22 cellular contexts compared by ENCODE assay signal in genomic region chr2:168543037-168543436, GRCh38.
A peak's percentile ranks its signal among the peaks of the same experiment; 100 is the strongest.
DNase-seq lines count a peak whose midpoint lies in the region; ATAC-seq and TF ChIP-seq lines count a peak whose summit lies in the region.
"Had no signal": no experiment of that assay in that cellular context is flagged by ENCODE, and none has a peak within 500 bp of the region (broad histone marks: within the 10 kb centered on the region; RNA-seq: fewer than 3 reads in every experiment).

No MANE protein-coding gene starts in this region.

- peaks cover 0 to 12% of the 10 kb centered on the region in 2 donors for H3K9me3 ChIP-seq in breast epithelium
- H3K9me3 ChIP-seq in T-helper 17 cell (ENCODE audit: control insufficient read depth, low read length, poor library complexity, severe bottlenecking), result no peaks in the 10 kb centered on the region
- H3K9me3 ChIP-seq in mucosa of descending colon, result peaks cover 12% of the 10 kb centered on the region

- no peaks in the 10 kb centered on the region for H3K27me3 ChIP-seq in breast epithelium
- H3K27me3 ChIP-seq: SJCRH30 had no signal

- no peaks in the 10 kb centered on the region for H3K36me3 ChIP-seq in breast epithelium
- no peaks in the 10 kb centered on the region for H3K36me3 ChIP-seq in mucosa of descending colon (ENCODE audit: low read depth)
- no peaks in the 10 kb centered on the region for H3K36me3 ChIP-seq in urinary bladder (ENCODE audit: insufficient read depth)
- H3K36me3 ChIP-seq: SJCRH30 had no signal

- POLR2A ChIA-PET in MCF 10A (lab: Yijun Ruan, JAX), result no interaction called here

- no peaks in the 10 kb centered on the region for H3K27me3 Mint-ChIP-seq in MCF 10A (ENCODE audit: insufficient read depth, unreplicated experiment)
- no peaks in the 10 kb centered on the region for H3K27me3 Mint-ChIP-seq in T-helper 17 cell

- intact Hi-C loops in MCF 10A (cut with micrococcal nuclease), result no loop called here
- intact Hi-C loops in breast epithelium (cut with DNase I; ENCODE audit: low total_unique reads), result no loop called here
- intact Hi-C loops in mucosa of descending colon (cut with DNase I, micrococcal nuclease), result no loop called here

- CTCF ChIA-PET in MCF 10A (lab: Yijun Ruan, JAX), result no interaction called here

- no TSS peak for BruUV-seq in MCF 10A (replicated peaks; lab: Mats Ljungman, UMichigan)

- no peaks in the 10 kb centered on the region for H3K4me1 ChIP-seq in breast epithelium
- H3K4me1 ChIP-seq in mucosa of descending colon (ENCODE audit: low read depth), result peaks cover 9% of the 10 kb centered on the region
- no peaks in the 10 kb centered on the region for H3K4me1 ChIP-seq in urinary bladder (ENCODE audit: insufficient read depth)

- no peak overlapping the region for H3K4me3 ChIP-seq in breast epithelium
- H3K4me3 ChIP-seq in mucosa of descending colon, result no peak overlapping the region
- H3K4me3 ChIP-seq in urinary bladder (ENCODE audit: low read depth, low read length), result no peak overlapping the region
- H3K4me3 ChIP-seq: SJCRH30 had no signal

- WGBS in urinary bladder, result 85% methylated on average over 4 of the region's 4 CpGs

- H3K27ac ChIP-seq in breast epithelium, result no peak overlapping the region
- peak overlapping the region; percentile 10 for H3K27ac ChIP-seq in urinary bladder (ENCODE audit: low read depth)
- H3K27ac ChIP-seq: C4-2B, SJCRH30 had no signal

- ATAC-seq in T-helper 17 cell (peak; percentile 73), mucosa of descending colon (peak; percentile 72)
- ATAC-seq: HCT116 had no signal

- H3K4me1 Mint-ChIP-seq in MCF 10A (ENCODE audit: insufficient read depth, unreplicated experiment), result peaks cover 35% of the 10 kb centered on the region
- H3K4me1 Mint-ChIP-seq in T-helper 17 cell, result peaks cover 3% of the 10 kb centered on the region

- no peak for DNase-seq in MCF 10A (ENCODE audit: unreplicated experiment)
- no peak for DNase-seq in breast epithelium (ENCODE audit: low spot score in 2 of 2)
- DNase-seq in T-helper 17 cell, result no peak
- DNase-seq in mucosa of descending colon, result peak in 1 of 3 donors; percentile 51
- no peak for DNase-seq in medulla oblongata (ENCODE audit: extremely low spot score)
- DNase-seq in NCI-H187 (lab: John Stamatoyannopoulos, UW), result no peak
- no peak for DNase-seq in iPS-NIHi11 (ENCODE audit: low spot score)
- DNase-seq: COR-L47, DMS 273 treated with DMSO at 0.1 percent for 48 hours, GOT3, IMR-90, MV-4-11, NCI-H1105 treated with DMSO at 0.1 percent for 48 hours, NCI-H1694, NCI-H2081 treated with DMSO at 0.1 percent for 48 hours, NCI-H446, NCI-H526 treated with DMSO at 0.1 percent for 48 hours, OCI-M1, SJCRH30 had no signal

- H3K27ac Mint-ChIP-seq in MCF 10A (ENCODE audit: low read depth, unreplicated experiment) (peak overlapping the region; percentile 92), T-helper 17 cell (no peak overlapping the region)

- no peak for TF ChIP-seq POLR2A in breast epithelium (IDR thresholded peaks at IDR 0.05)

- H3K36me3 Mint-ChIP-seq in MCF 10A (ENCODE audit: insufficient read depth, unreplicated experiment) (peaks cover 10% of the 10 kb centered on the region), T-helper 17 cell (ENCODE audit: low read depth) (peaks cover 3% of the 10 kb centered on the region)

- peaks cover 5% of the 10 kb centered on the region for H3K9me3 Mint-ChIP-seq in MCF 10A (ENCODE audit: unreplicated experiment)

- no peak overlapping the region for H3K4me3 Mint-ChIP-seq in MCF 10A (ENCODE audit: unreplicated experiment)
- no peak overlapping the region for H3K4me3 Mint-ChIP-seq in T-helper 17 cell

- TF ChIP-seq CTCF in MCF 10A (IDR thresholded peaks at IDR 0.05; ENCODE audit: unreplicated experiment) (no peak), breast epithelium (IDR thresholded peaks at IDR 0.05) (no peak), mucosa of descending colon (IDR thresholded peaks at IDR 0.05) (no peak)
